Comparison of ENCODE assay signal across 19 cellular contexts in genomic region chr5:125746936-125747335, GRCh38.
DNase-seq lines count a peak whose midpoint lies in the region; FAIRE-seq and TF ChIP-seq lines count a peak whose summit lies in the region.
"Had no signal": no experiment of that assay in that cellular context is flagged by ENCODE, and none has a peak within 500 bp of the region (broad histone marks: within the 10 kb centered on the region; RNA-seq: fewer than 3 reads in every experiment).

No MANE protein-coding gene starts in this region.

- H3K27me3 Mint-ChIP-seq in nephron (ENCODE audit: low read depth): no peaks in the 10 kb centered on the region
- H3K27me3 Mint-ChIP-seq: CD8-positive, alpha-beta memory T cell had no signal

- peak overlapping the region in 2 of 3 experiments; percentile 9 to 71 for H3K27ac Mint-ChIP-seq in nephron
- H3K27ac Mint-ChIP-seq: B cell; CD8-positive, alpha-beta memory T cell; HFFc6 had no signal

- no peaks in the 10 kb centered on the region for H3K36me3 Mint-ChIP-seq in nephron (ENCODE audit: low read depth)
- H3K36me3 Mint-ChIP-seq: CD8-positive, alpha-beta memory T cell had no signal

- H3K27ac ChIP-seq in MM.1S (ENCODE audit: low read length): no peak overlapping the region; the same call in 1 of the 2 replicates
- H3K27ac ChIP-seq in keratinocyte (ENCODE audit: control insufficient read depth, insufficient read depth, low read length): no peak overlapping the region
- H3K27ac ChIP-seq: BLaER1 treated with 17β-estradiol and CSF1 and Interleukin-3, amounts not matched to agents 10 nM and 100 nM had no signal

- H4K20me1 ChIP-seq in MM.1S (ENCODE audit: insufficient read depth, low read length) (no peaks in the 10 kb centered on the region), keratinocyte (ENCODE audit: control insufficient read depth, extremely low read depth, insufficient read depth, low read length) (no peaks in the 10 kb centered on the region)
- H4K20me1 ChIP-seq: BLaER1 treated with 17β-estradiol and CSF1 and Interleukin-3, amounts not matched to agents 10 nM and 100 nM had no signal

- H3K79me2 ChIP-seq in MM.1S (ENCODE audit: low read length): no peaks in the 10 kb centered on the region
- no peaks in the 10 kb centered on the region for H3K79me2 ChIP-seq in keratinocyte (ENCODE audit: control insufficient read depth, insufficient read depth, low read length)

- H3K27me3 ChIP-seq in MM.1S (replicated peaks; ENCODE audit: insufficient read depth, low read length) (no peaks in the 10 kb centered on the region), keratinocyte (ENCODE audit: control insufficient read depth, extremely low read depth, insufficient read depth, low read length) (no peaks in the 10 kb centered on the region)
- H3K27me3 ChIP-seq: BLaER1 treated with 17β-estradiol and CSF1 and Interleukin-3, amounts not matched to agents 10 nM and 100 nM had no signal

- no peaks in the 10 kb centered on the region for H3K9me3 ChIP-seq in MM.1S (replicated peaks; ENCODE audit: insufficient read depth, low read length)
- H3K9me3 ChIP-seq in keratinocyte (ENCODE audit: control insufficient read depth, low read depth, low read length): no peaks in the 10 kb centered on the region
- H3K9me3 ChIP-seq: BLaER1 treated with 17β-estradiol and CSF1 and Interleukin-3, amounts not matched to agents 10 nM and 100 nM had no signal

- no peak overlapping the region for H3K9ac ChIP-seq in MM.1S (ENCODE audit: low read length)
- no peak overlapping the region for H3K9ac ChIP-seq in keratinocyte (ENCODE audit: control insufficient read depth, extremely low read depth, insufficient read depth, low read length)
- H3K9ac ChIP-seq: BLaER1 treated with 17β-estradiol and CSF1 and Interleukin-3, amounts not matched to agents 10 nM and 100 nM had no signal

- H3K4me3 Mint-ChIP-seq in nephron: no peak overlapping the region
- H3K4me3 Mint-ChIP-seq: B cell; CD8-positive, alpha-beta memory T cell; HFFc6 had no signal

- TF ChIP-seq CTCF in MM.1S (IDR thresholded peaks at IDR 0.05; ENCODE audit: low read length): no peak
- TF ChIP-seq CTCF in keratinocyte (optimal IDR thresholded peaks at IDR 0.05 in 1 of 3, IDR thresholded peaks at IDR 0.05 in 1 of 3, conservative IDR thresholded peaks at IDR 0.05 in 1 of 3; ENCODE audit: extremely low read depth in 1 of 3, insufficient read depth in 2 of 3, low read length in 3 of 3): no peak
- TF ChIP-seq CTCF in nephron (IDR thresholded peaks at IDR 0.05; ENCODE audit: unreplicated experiment in 3 of 3): no peak

- no peaks in the 10 kb centered on the region for H3K9me1 ChIP-seq in keratinocyte (ENCODE audit: control insufficient read depth, extremely low read depth, insufficient read depth, low read length)

- H3F3A ChIP-seq in MM.1S (ENCODE audit: insufficient read depth, low read length): no peaks in the 10 kb centered on the region

- FAIRE-seq in keratinocyte (lab: Jason Lieb, UNC): peak; percentile 57
- FAIRE-seq: GM12878, HepG2 had no signal

- dilution Hi-C loops in keratinocyte (cut with MboI; ENCODE audit: extremely low pct_ligation_motif_present, low sequenced_read_pairs): no loop called here

- peaks cover 22% of the 10 kb centered on the region for H3K4me1 Mint-ChIP-seq in nephron
- H3K4me1 Mint-ChIP-seq: B cell; CD8-positive, alpha-beta memory T cell had no signal

- no peaks in the 10 kb centered on the region for H3K36me3 ChIP-seq in MM.1S (replicated peaks; ENCODE audit: insufficient read depth, low read length)
- no peaks in the 10 kb centered on the region for H3K36me3 ChIP-seq in keratinocyte (ENCODE audit: control insufficient read depth in 2 of 2, extremely low read depth in 1 of 2, insufficient read depth in 2 of 2, low read length in 2 of 2)
- H3K36me3 ChIP-seq: BLaER1 treated with 17β-estradiol and CSF1 and Interleukin-3, amounts not matched to agents 10 nM and 100 nM had no signal

- peaks cover 7% of the 10 kb centered on the region for H3K4me1 ChIP-seq in MM.1S (ENCODE audit: low read length)
- peaks cover 9% of the 10 kb centered on the region for H3K4me1 ChIP-seq in keratinocyte (ENCODE audit: control insufficient read depth, extremely low read depth, insufficient read depth, low read length)
- H3K4me1 ChIP-seq: BLaER1 treated with 17β-estradiol and CSF1 and Interleukin-3, amounts not matched to agents 10 nM and 100 nM had no signal

- no peaks in the 10 kb centered on the region for H3K9me2 ChIP-seq in MM.1S (replicated peaks; ENCODE audit: insufficient read depth, low read length)

- H3K4me2 ChIP-seq in MM.1S (ENCODE audit: low read depth, low read length) (peak overlapping the region; percentile 3; the same call in 1 of the 2 replicates), keratinocyte (ENCODE audit: control insufficient read depth, extremely low read depth, insufficient read depth, low read depth, low read length) (no peak overlapping the region)
- H3K4me2 ChIP-seq: BLaER1 treated with 17β-estradiol and CSF1 and Interleukin-3, amounts not matched to agents 10 nM and 100 nM had no signal

- no peak overlapping the region for H3K4me3 ChIP-seq in MM.1S (ENCODE audit: low read length)
- H3K4me3 ChIP-seq in keratinocyte (ENCODE audit: control insufficient read depth in 2 of 3, extremely low read depth in 1 of 3, insufficient read depth in 2 of 3, low read depth in 1 of 3, low read length in 3 of 3): no peak overlapping the region
- H3K4me3 ChIP-seq: BLaER1 treated with 17β-estradiol and CSF1 and Interleukin-3, amounts not matched to agents 10 nM and 100 nM; GM12878 had no signal

- DNase-seq in MM.1S (peak; percentile 63), keratinocyte (ENCODE audit: low read depth, low spot score) (no peak), SHP77 treated with DMSO at 0.1 percent for 48 hours (lab: John Stamatoyannopoulos, UW) (no peak), NCI-H524 treated with DMSO at 0.1 percent for 48 hours (lab: John Stamatoyannopoulos, UW) (no peak), SKM-1 treated with dmso at 0.1 percent for 144 hours (lab: John Stamatoyannopoulos, UW; ENCODE audit: unreplicated experiment) (no peak)
- DNase-seq: CD8-positive, alpha-beta memory T cell; COR-L47; DMS 273 treated with DMSO at 0.1 percent for 48 hours; DMS53; DND-41; EL; GOT3; H7; HFFc6 had no signal

- peaks cover 17% of the 10 kb centered on the region for H3K9me3 Mint-ChIP-seq in nephron

- H2AFZ ChIP-seq in MM.1S (ENCODE audit: low read length): no peak overlapping the region
- H2AFZ ChIP-seq in keratinocyte (ENCODE audit: control insufficient read depth, low read length): no peak overlapping the region
